Comparison of ENCODE assay signal across 21 cellular contexts in the genomic region with DNA sequence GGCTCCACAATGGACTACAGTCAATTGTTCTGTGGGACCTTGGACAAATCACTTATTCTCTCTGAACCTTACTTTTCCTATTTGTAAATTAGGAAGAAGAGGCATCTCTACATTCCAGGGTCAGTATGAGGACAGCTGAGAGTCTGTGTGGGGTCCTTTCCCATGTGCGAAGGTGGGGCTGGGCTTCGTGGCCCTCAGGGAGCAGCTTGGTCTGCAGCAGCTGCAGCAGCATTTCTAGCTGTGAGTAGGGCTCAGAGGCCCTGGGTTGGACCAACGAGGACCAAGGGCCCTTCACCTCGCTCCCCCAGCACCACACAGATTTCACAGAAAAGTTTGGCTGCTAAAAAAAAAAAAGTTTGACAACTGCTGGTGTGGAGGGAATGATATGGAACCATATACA.
"Had no signal": no experiment of that assay in that cellular context is flagged by ENCODE, and none has a peak within 500 bp of the region (broad histone marks: within the 10 kb centered on the region; RNA-seq: fewer than 3 reads in every experiment).

No MANE protein-coding gene starts in this region.

- H3K27ac ChIP-seq: hepatocyte, neutrophil, testis, tibial nerve had no signal

- ATAC-seq: effector memory CD8-positive, alpha-beta T cell; left cardiac atrium; naive thymus-derived CD4-positive, alpha-beta T cell; right cardiac atrium; stimulated activated naive B cell treated with anti-CD40 and anti-IgM and Interleukin-4, amounts not matched to agents 10 μg/mL and 1 μg/mL and 100 μg/mL, for 72 hours; stimulated activated naive CD8-positive, alpha-beta T cell treated with anti-CD3 and anti-CD28 coated beads, Interleukin-15, amount 100 ng/mL, for 72 hours had no signal

- DNase-seq: cerebellar nuclear complex; effector memory CD8-positive, alpha-beta T cell; esophagus squamous epithelium; foreskin fibroblast; kidney; left cardiac atrium; left ventricle myocardium inferior; mesenchymal stem cell; midbrain; naive thymus-derived CD4-positive, alpha-beta T cell; right cardiac atrium; stimulated activated CD4-positive, alpha-beta T cell treated with anti-CD3 and anti-CD28 coated beads, Interleukin-2, amount 100 ng/mL, for 24 hours; stimulated activated CD4-positive, alpha-beta T cell treated with anti-CD3 and anti-CD28 coated beads, Interleukin-4, amount 100 ng/mL, for 4 hours; stimulated activated naive B cell treated with anti-CD40 and anti-IgM and Interleukin-4, amounts not matched to agents 10 μg/mL and 1 μg/mL and 100 μg/mL, for 72 hours; stimulated activated naive CD8-positive, alpha-beta T cell treated with anti-CD3 and anti-CD28 coated beads, Interleukin-15, amount 100 ng/mL, for 72 hours; testis had no signal

- H3K4me3 Mint-ChIP-seq: dendritic cell treated with granulocyte-macrophage colony-stimulating factor and Interleukin-4, amounts not matched to agents 40 ng/mL and 50 ng/mL, for 4 days; effector memory CD8-positive, alpha-beta T cell; naive thymus-derived CD4-positive, alpha-beta T cell; stimulated activated naive B cell treated with anti-CD40 and anti-IgM and Interleukin-4, amounts not matched to agents 10 μg/mL and 1 μg/mL and 100 μg/mL, for 72 hours; stimulated activated naive CD8-positive, alpha-beta T cell treated with anti-CD3 and anti-CD28 coated beads, Interleukin-15, amount 100 ng/mL, for 72 hours had no signal

- H3K27me3 ChIP-seq: esophagus squamous epithelium, hepatocyte, neutrophil, testis, tibial nerve had no signal

- H3K9me3 Mint-ChIP-seq: dendritic cell treated with granulocyte-macrophage colony-stimulating factor and Interleukin-4, amounts not matched to agents 40 ng/mL and 50 ng/mL, for 4 days; effector memory CD8-positive, alpha-beta T cell; stimulated activated naive B cell treated with anti-CD40 and anti-IgM and Interleukin-4, amounts not matched to agents 10 μg/mL and 1 μg/mL and 100 μg/mL, for 72 hours; stimulated activated naive CD8-positive, alpha-beta T cell treated with anti-CD3 and anti-CD28 coated beads, Interleukin-15, amount 100 ng/mL, for 72 hours had no signal

- H3K27ac Mint-ChIP-seq: dendritic cell treated with granulocyte-macrophage colony-stimulating factor and Interleukin-4, amounts not matched to agents 40 ng/mL and 50 ng/mL, for 4 days; stimulated activated naive B cell treated with anti-CD40 and anti-IgM and Interleukin-4, amounts not matched to agents 10 μg/mL and 1 μg/mL and 100 μg/mL, for 72 hours; stimulated activated naive CD8-positive, alpha-beta T cell treated with anti-CD3 and anti-CD28 coated beads, Interleukin-15, amount 100 ng/mL, for 72 hours had no signal

- H3K9me3 ChIP-seq: esophagus squamous epithelium, left ventricle myocardium inferior, neutrophil, testis, tibial nerve had no signal

- H3K27me3 Mint-ChIP-seq: dendritic cell treated with granulocyte-macrophage colony-stimulating factor and Interleukin-4, amounts not matched to agents 40 ng/mL and 50 ng/mL, for 4 days; effector memory CD8-positive, alpha-beta T cell; naive thymus-derived CD4-positive, alpha-beta T cell; stimulated activated naive B cell treated with anti-CD40 and anti-IgM and Interleukin-4, amounts not matched to agents 10 μg/mL and 1 μg/mL and 100 μg/mL, for 72 hours; stimulated activated naive CD8-positive, alpha-beta T cell treated with anti-CD3 and anti-CD28 coated beads, Interleukin-15, amount 100 ng/mL, for 72 hours had no signal

- H3K4me1 ChIP-seq: tibial nerve had no signal

- H3K4me3 ChIP-seq: esophagus squamous epithelium, hepatocyte, left ventricle myocardium inferior, lung, testis, tibial nerve had no signal
